Comparison of ENCODE assay signal across 12 cellular contexts in genomic region chrX:21657318-21658151, GRCh38. TPM values are rescaled to one million over a fixed set of nuclear protein-coding genes. Genes with fewer than 3 reads are reported as not detected.
DNase-seq lines count a peak whose midpoint lies in the region; ATAC-seq, FAIRE-seq and TF ChIP-seq lines count a peak whose summit lies in the region.
"Had no signal": no experiment of that assay in that cellular context is flagged by ENCODE, and none has a peak within 500 bp of the region (broad histone marks: within the 10 kb centered on the region; RNA-seq: fewer than 3 reads in every experiment).

No MANE protein-coding gene starts in this region.

- H3K27ac ChIP-seq in VCaP (peak overlapping the region; percentile 91), esophagus muscularis mucosa (replicated peaks in 1 of 4) (no peak overlapping the region), small intestine (ENCODE audit: low read depth in 1 of 2, low read length in 1 of 2) (no peak overlapping the region), gastroesophageal sphincter (peak overlapping the region in 2 of 4 donors; percentile 24 to 37)
- H3K27ac ChIP-seq: HL-60, ovary had no signal

- peaks cover 0 to 5% (median 1%) of the 10 kb centered on the region in 3 donors for H3K27me3 Mint-ChIP-seq in immature natural killer cell (ENCODE audit: low read depth in 3 of 3)

- DNase-seq in GM20000 (ENCODE audit: low spot score): peak; percentile 7
- DNase-seq in esophagus muscularis mucosa (ENCODE audit: extremely low spot score): no peak
- DNase-seq in small intestine: no peak
- no peak for DNase-seq in GM19240 (ENCODE audit: insufficient read length, low spot score)
- DNase-seq in immature natural killer cell: no peak
- DNase-seq: NCI-H1417 had no signal

- peaks cover 0 to 3% (median 0%) of the 10 kb centered on the region in 6 donors for H3K9me3 Mint-ChIP-seq in immature natural killer cell

- no peaks in the 10 kb centered on the region for H3K36me3 Mint-ChIP-seq in immature natural killer cell

- intact Hi-C loops in esophagus muscularis mucosa (cut with DNase I): no loop called here

- H3K9me3 ChIP-seq in esophagus muscularis mucosa (no peaks in the 10 kb centered on the region), small intestine (ENCODE audit: control insufficient read depth, low read depth) (no peaks in the 10 kb centered on the region), gastroesophageal sphincter (no peaks in the 10 kb centered on the region)
- H3K9me3 ChIP-seq: ovary had no signal

- H3K27ac Mint-ChIP-seq in immature natural killer cell: no peak overlapping the region

- peaks cover 0 to 16% (median 0%) of the 10 kb centered on the region in 4 donors for H3K27me3 ChIP-seq in esophagus muscularis mucosa
- H3K27me3 ChIP-seq in small intestine (ENCODE audit: control insufficient read depth in 2 of 2, insufficient read depth in 2 of 2, low read length in 2 of 2): no peaks in the 10 kb centered on the region
- H3K27me3 ChIP-seq in gastroesophageal sphincter: peaks cover 4% of the 10 kb centered on the region
- H3K27me3 ChIP-seq: ovary had no signal

- H3K4me1 ChIP-seq in esophagus muscularis mucosa: peaks cover 0 to 14% (median 0%) of the 10 kb centered on the region in 4 donors
- H3K4me1 ChIP-seq in small intestine (ENCODE audit: control insufficient read depth in 2 of 2, insufficient read depth in 1 of 2, low read depth in 1 of 2, low read length in 1 of 2): no peaks in the 10 kb centered on the region
- peaks cover 0 to 14% (median 0%) of the 10 kb centered on the region in 3 donors for H3K4me1 ChIP-seq in gastroesophageal sphincter

- H3K4me3 Mint-ChIP-seq in immature natural killer cell: no peak overlapping the region

- no peak for TF ChIP-seq CTCF in GM20000 (IDR thresholded peaks at IDR 0.05; ENCODE audit: extremely low read depth, missing control alignments)
- no peak for TF ChIP-seq CTCF in VCaP (conservative IDR thresholded peaks at IDR 0.05)
- no peak for TF ChIP-seq CTCF in esophagus muscularis mucosa (IDR thresholded peaks at IDR 0.05)
- no peak for TF ChIP-seq CTCF in gastroesophageal sphincter (IDR thresholded peaks at IDR 0.05)

- H3K4me1 Mint-ChIP-seq in immature natural killer cell: no peaks in the 10 kb centered on the region

- no peaks in the 10 kb centered on the region for H3K36me3 ChIP-seq in esophagus muscularis mucosa
- no peaks in the 10 kb centered on the region for H3K36me3 ChIP-seq in small intestine (ENCODE audit: control insufficient read depth in 2 of 2, insufficient read depth in 2 of 2, low read length in 2 of 2)
- H3K36me3 ChIP-seq in gastroesophageal sphincter: no peaks in the 10 kb centered on the region
- H3K36me3 ChIP-seq: ovary had no signal

- 64% methylated on average over 12 of the region's 57 CpGs for WGBS in esophagus muscularis mucosa
- 51 to 80% (median 80%) methylated on average over 28 to 57 of the region's 57 CpGs for WGBS in small intestine, 3 donors
- 84% methylated on average over 5 of the region's 57 CpGs; no CpG with 5 or more reads in 1 of the 2 donors for WGBS in gastroesophageal sphincter (ENCODE audit: low coverage in 1 of 2), 2 donors

- no peak for TF ChIP-seq EP300 in esophagus muscularis mucosa (IDR thresholded peaks at IDR 0.05)
- TF ChIP-seq EP300 in gastroesophageal sphincter (IDR thresholded peaks at IDR 0.05): no peak

- no peak for ATAC-seq in gastroesophageal sphincter

- H3K4me3 ChIP-seq in esophagus muscularis mucosa (peak overlapping the region; percentile 44 to 52 (median 45)), small intestine (ENCODE audit: low read depth in 1 of 2, low read length in 2 of 2) (peak overlapping the region; percentile 6 to 62), gastroesophageal sphincter (peak overlapping the region in 1 of 2 donors; percentile 47)
- H3K4me3 ChIP-seq: ovary had no signal

- FAIRE-seq in small intestine (lab: Jason Lieb, UNC): no peak
- FAIRE-seq: urothelium cell line had no signal

- no peak for TF ChIP-seq POLR2A in esophagus muscularis mucosa (IDR thresholded peaks at IDR 0.05; ENCODE audit: low read depth)
- TF ChIP-seq POLR2A in gastroesophageal sphincter (IDR thresholded peaks at IDR 0.05): no peak

RNA-seq across cellular contexts. Expression of gene KLHL34, which starts 0.6 kb away (rescaled TPM):
- under 1 TPM in 3 of 4 donors, not detected in 1; 0.13 to 0.75 (median 0.33) TPM for total RNA-seq in esophagus muscularis mucosa
- 1 to 10 TPM in 2 of 3 donors, under 1 TPM in 1; 0.81 to 1.3 (median 1.0) TPM for polyA plus RNA-seq in small intestine
- not detected for polyA plus RNA-seq in immature natural killer cell
- total RNA-seq in gastroesophageal sphincter: under 1 TPM in 3 of 4 donors, not detected in 1; 0.16 to 0.73 (median 0.67) TPM
- total RNA-seq: fibroblast of villous mesenchyme, ovary had no signal
